Comparison of ENCODE assay signal across 23 cellular contexts in the genomic region with DNA sequence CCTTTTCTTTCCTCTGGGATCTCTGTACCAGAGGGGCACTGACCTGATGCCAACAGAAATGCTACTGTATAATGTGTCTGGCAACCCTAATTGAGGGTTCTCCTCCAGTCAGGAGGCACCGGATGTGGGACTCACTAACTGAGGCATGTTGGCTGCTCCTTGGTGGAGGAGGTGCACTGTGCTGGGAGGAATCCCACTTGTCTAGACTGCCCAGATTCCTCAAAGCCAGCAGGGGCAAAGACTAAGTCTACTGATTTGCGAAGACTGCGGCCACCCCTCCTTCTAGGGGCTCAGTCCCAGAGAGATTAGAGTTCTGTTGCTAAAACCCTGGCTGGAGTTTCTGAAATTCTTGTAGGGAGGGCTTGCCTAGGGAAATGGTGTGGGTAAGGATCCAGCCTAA.
DNase-seq lines count a peak whose midpoint lies in the region; ATAC-seq and TF ChIP-seq lines count a peak whose summit lies in the region.
"Had no signal": no experiment of that assay in that cellular context is flagged by ENCODE, and none has a peak within 500 bp of the region (broad histone marks: within the 10 kb centered on the region; RNA-seq: fewer than 3 reads in every experiment).

No MANE protein-coding gene starts in this region.

- H3K4me3 ChIP-seq in mesendoderm (ENCODE audit: low read length) (no peak overlapping the region), neuronal stem cell (ENCODE audit: low read length in 2 of 2) (no peak overlapping the region), upper lobe of right lung (no peak overlapping the region)
- H3K4me3 ChIP-seq: A549; BLaER1 treated with 17β-estradiol and CSF1 and Interleukin-3, amounts not matched to agents 10 nM and 100 nM had no signal

- H3K9me3 ChIP-seq in neuronal stem cell (replicated peaks in 1 of 2; ENCODE audit: control insufficient read depth in 2 of 2, insufficient read depth in 1 of 2, low read depth in 1 of 2, low read length in 2 of 2) = peaks cover 0 to 2% of the 10 kb centered on the region in 2 donors
- no peaks in the 10 kb centered on the region for H3K9me3 ChIP-seq in upper lobe of right lung
- H3K9me3 ChIP-seq: A549 had no signal

- TF ChIP-seq CTCF in upper lobe of right lung (IDR thresholded peaks at IDR 0.05) = no peak

- no peaks in the 10 kb centered on the region for H3K79me1 ChIP-seq in mesendoderm (ENCODE audit: low read length)
- H3K79me1 ChIP-seq in neuronal stem cell (ENCODE audit: low read depth, low read length) = no peaks in the 10 kb centered on the region

- H3K14ac ChIP-seq in neuronal stem cell (ENCODE audit: low read length) = no peak overlapping the region

- no peaks in the 10 kb centered on the region for H3K27me3 ChIP-seq in mesendoderm (ENCODE audit: insufficient read depth, low read length, poor library complexity)
- peaks cover 0 to 1% (median 0%) of the 10 kb centered on the region in 3 experiments for H3K27me3 ChIP-seq in neuronal stem cell (ENCODE audit: control insufficient read depth in 3 of 3, insufficient read depth in 3 of 3, low read depth in 1 of 3, low read length in 3 of 3)
- H3K27me3 ChIP-seq in upper lobe of right lung = no peaks in the 10 kb centered on the region
- H3K27me3 ChIP-seq: BLaER1 treated with 17β-estradiol and CSF1 and Interleukin-3, amounts not matched to agents 10 nM and 100 nM had no signal

- H3K4ac ChIP-seq in mesendoderm (ENCODE audit: low read depth, low read length) (no peak overlapping the region), neuronal stem cell (ENCODE audit: low read length) (no peak overlapping the region)

- H4K5ac ChIP-seq in mesendoderm (ENCODE audit: low read length) = no peak overlapping the region

- H4K8ac ChIP-seq in mesendoderm (ENCODE audit: low read depth, low read length) (no peak overlapping the region), neuronal stem cell (ENCODE audit: low read depth, low read length) (no peak overlapping the region)

- H2BK15ac ChIP-seq in mesendoderm (replicated peaks; ENCODE audit: low read depth) (no peak overlapping the region), neuronal stem cell (ENCODE audit: low read length) (no peak overlapping the region)

- no peak overlapping the region for H3K27ac ChIP-seq in mesendoderm (ENCODE audit: low read depth, low read length)
- H3K27ac ChIP-seq in neuronal stem cell (replicated peaks; ENCODE audit: low read length) = no peak overlapping the region
- H3K27ac ChIP-seq in upper lobe of right lung = no peak overlapping the region
- H3K27ac ChIP-seq: 22Rv1; A549; BLaER1 treated with 17β-estradiol and CSF1 and Interleukin-3, amounts not matched to agents 10 nM and 100 nM; C4-2B had no signal

- H3K4me1 ChIP-seq in mesendoderm (ENCODE audit: control insufficient read depth, low read depth, low read length) (no peaks in the 10 kb centered on the region), neuronal stem cell (ENCODE audit: control insufficient read depth in 2 of 2, insufficient read depth in 1 of 2, low read depth in 1 of 2, low read length in 2 of 2) (no peaks in the 10 kb centered on the region), upper lobe of right lung (no peaks in the 10 kb centered on the region)
- H3K4me1 ChIP-seq: A549; BLaER1 treated with 17β-estradiol and CSF1 and Interleukin-3, amounts not matched to agents 10 nM and 100 nM had no signal

- no CpG with 5 or more reads among the region's 3 CpGs for WGBS in mesendoderm (ENCODE audit: extremely low coverage, insufficient coverage, low lambda C conversion rate)
- no CpG with 5 or more reads among the region's 3 CpGs for WGBS in neuronal stem cell (ENCODE audit: extremely low coverage in 2 of 2, insufficient read length in 2 of 2, insufficient replicate concordance in 1 of 2), 2 donors

- H3K4me2 ChIP-seq in mesendoderm (ENCODE audit: low read length) (no peak overlapping the region), neuronal stem cell (ENCODE audit: insufficient read depth, low read length, poor library complexity, severe bottlenecking) (no peak overlapping the region)
- H3K4me2 ChIP-seq: A549; BLaER1 treated with 17β-estradiol and CSF1 and Interleukin-3, amounts not matched to agents 10 nM and 100 nM had no signal

- H2BK5ac ChIP-seq in mesendoderm (ENCODE audit: low read length) = no peak overlapping the region
- H2BK5ac ChIP-seq in neuronal stem cell (ENCODE audit: low read length) = no peak overlapping the region

- H3K36me3 ChIP-seq in mesendoderm (ENCODE audit: control insufficient read depth, insufficient read depth, low read length) (no peaks in the 10 kb centered on the region), neuronal stem cell (replicated peaks in 1 of 2; ENCODE audit: control insufficient read depth in 2 of 2, insufficient read depth in 2 of 2, low read length in 2 of 2) (no peaks in the 10 kb centered on the region), upper lobe of right lung (no peaks in the 10 kb centered on the region)
- H3K36me3 ChIP-seq: BLaER1 treated with 17β-estradiol and CSF1 and Interleukin-3, amounts not matched to agents 10 nM and 100 nM had no signal

- peak overlapping the region; percentile 59 for H2AFZ ChIP-seq in neuronal stem cell (ENCODE audit: low read length)

- H2BK120ac ChIP-seq in mesendoderm (ENCODE audit: low read depth, low read length) (no peak overlapping the region), neuronal stem cell (ENCODE audit: low read depth, low read length) (no peak overlapping the region)

- H2BK12ac ChIP-seq in neuronal stem cell (ENCODE audit: low read length) = no peak overlapping the region

- H4K91ac ChIP-seq in neuronal stem cell (ENCODE audit: low read depth, low read length, poor library complexity) = no peak overlapping the region

- ATAC-seq in upper lobe of right lung = peak; percentile 24
- no peak for ATAC-seq in HG03108 (IDR thresholded peaks at IDR 0.05; ENCODE audit: unreplicated experiment)
- ATAC-seq: A549 had no signal

- intact Hi-C loops in upper lobe of right lung (cut with DNase I) = no loop called here

- H3K56ac ChIP-seq in mesendoderm (ENCODE audit: low read length) = no peak overlapping the region

- H3K9ac ChIP-seq in mesendoderm (ENCODE audit: low read length) (no peak overlapping the region), neuronal stem cell (ENCODE audit: low read depth, low read length, poor library complexity) (no peak overlapping the region)
- H3K9ac ChIP-seq: BLaER1 treated with 17β-estradiol and CSF1 and Interleukin-3, amounts not matched to agents 10 nM and 100 nM had no signal

- H2AK5ac ChIP-seq in mesendoderm (ENCODE audit: low read length) (no peak overlapping the region), neuronal stem cell (ENCODE audit: low read depth, low read length) (no peak overlapping the region)

- H3K18ac ChIP-seq in mesendoderm (ENCODE audit: low read length) = no peak overlapping the region
- H3K18ac ChIP-seq in neuronal stem cell (ENCODE audit: low read length) = no peak overlapping the region

- H3K23ac ChIP-seq in mesendoderm (ENCODE audit: low read length) (no peak overlapping the region), neuronal stem cell (ENCODE audit: low read depth, low read length, poor library complexity) (no peak overlapping the region)

- DNase-seq in ELF-1 (ENCODE audit: low read depth, low spot score) (peak; percentile 7), mesendoderm (peak; percentile 36), neuronal stem cell (ENCODE audit: low spot score) (no peak), upper lobe of right lung (no peak), CD1c-positive myeloid dendritic cell (ENCODE audit: extremely low spot score) (no peak)
- DNase-seq in stimulated activated naive CD4-positive, alpha-beta T cell (lab: John Stamatoyannopoulos, UW) = no peak
- DNase-seq: AML-193; CD4-positive, alpha-beta memory T cell; CD4-positive, CD25-positive, alpha-beta regulatory T cell; CD8-positive, alpha-beta memory T cell; COR-L47; DMS 273 treated with DMSO at 0.1 percent for 48 hours; DMS153; DMS53; DMS79; DND-41; EL; GF-D8 had no signal

- no peaks in the 10 kb centered on the region for H3K79me2 ChIP-seq in mesendoderm (ENCODE audit: control insufficient read depth, insufficient read depth, low read length)

Comparison
In these comparisons a context has a peak if more than half of its experiments do, and no peak if none do; other contexts are left out.
1. DNase-seq: peak in ELF-1 (single experiment) and mesendoderm (single experiment); none in neuronal stem cell (single experiment), upper lobe of right lung (single experiment), stimulated activated naive CD4-positive, alpha-beta T cell (0 of 6) and CD1c-positive myeloid dendritic cell (single experiment).